11 cellular contexts compared by ENCODE assay signal in the genomic region with DNA sequence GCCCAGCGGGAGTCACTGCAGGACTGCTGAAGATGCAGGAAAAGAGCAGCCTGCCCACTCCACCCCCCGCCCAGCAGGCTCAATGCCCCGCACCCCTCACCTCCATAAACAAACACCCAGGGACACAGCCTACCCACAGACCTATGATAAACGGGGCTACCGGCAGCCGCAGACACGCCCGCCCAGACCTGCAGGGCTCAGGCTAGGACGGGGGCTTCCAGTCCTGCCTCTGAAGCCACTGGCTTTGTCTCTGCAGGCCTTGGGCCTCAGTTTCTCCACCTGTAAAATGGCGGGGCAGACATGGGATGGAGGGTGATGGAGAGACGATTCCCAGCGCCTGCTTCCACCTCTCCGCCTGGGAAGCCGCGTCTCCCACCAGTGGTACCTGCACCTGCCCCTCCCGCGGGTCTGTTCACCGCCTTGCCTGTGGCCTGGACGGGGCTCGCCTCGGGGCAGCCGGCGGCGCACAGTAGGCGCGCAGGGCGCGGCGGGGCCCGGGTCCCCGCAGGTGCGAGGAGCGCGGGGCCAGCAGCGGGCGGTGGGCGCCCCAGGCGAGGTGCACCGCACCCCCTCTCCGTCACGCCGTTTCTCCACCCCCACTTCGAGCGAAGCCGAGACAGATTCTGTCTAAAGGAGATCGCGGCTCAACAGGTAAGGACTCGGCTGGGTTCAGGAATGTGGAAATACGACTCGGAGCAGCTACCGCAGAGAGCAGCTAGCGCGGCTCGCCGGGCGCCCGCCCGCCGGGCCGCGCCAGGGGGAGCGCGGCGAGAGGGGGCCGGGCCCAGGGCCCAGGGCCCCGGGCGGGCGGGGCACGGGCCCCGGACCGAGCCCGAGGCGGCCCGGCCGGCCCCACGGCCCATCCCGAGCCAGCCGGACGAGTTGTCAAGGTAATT. TPM values are rescaled to one million over a fixed set of nuclear protein-coding genes. Genes with fewer than 3 reads are reported as not detected.
A peak's percentile ranks its signal among the peaks of the same experiment; 100 is the strongest.
DNase-seq lines count a peak whose midpoint lies in the region; ATAC-seq and TF ChIP-seq lines count a peak whose summit lies in the region.
"Had no signal": no experiment of that assay in that cellular context is flagged by ENCODE, and none has a peak within 500 bp of the region (broad histone marks: within the 10 kb centered on the region; RNA-seq: fewer than 3 reads in every experiment).

No MANE protein-coding gene starts in this region.

- H3K27me3 Mint-ChIP-seq in activated naive CD8-positive, alpha-beta T cell = peaks cover 21% of the 10 kb centered on the region
- peaks cover 53% of the 10 kb centered on the region for H3K27me3 Mint-ChIP-seq in activated naive CD8-positive, alpha-beta T cell treated with anti-CD3 and anti-CD28 coated beads for 36 hours
- H3K27me3 Mint-ChIP-seq in activated B cell treated with CpG ODN at 0.5 μM for 24 hours (peaks cover 36% of the 10 kb centered on the region), type B pancreatic cell (peaks cover 47% of the 10 kb centered on the region)

- POLR2A ChIA-PET in activated B cell treated with CpG ODN at 0.5 μM for 24 hours (lab: Charles Lee) = no interaction called here

- H3K27me3 ChIP-seq in testis = peaks cover 5% of the 10 kb centered on the region

- H3K4me3 Mint-ChIP-seq in activated naive CD8-positive, alpha-beta T cell = peak overlapping the region; percentile 52
- H3K4me3 Mint-ChIP-seq in activated naive CD8-positive, alpha-beta T cell treated with anti-CD3 and anti-CD28 coated beads for 36 hours = no peak overlapping the region
- H3K4me3 Mint-ChIP-seq in activated B cell treated with CpG ODN at 0.5 μM for 24 hours (peak overlapping the region; percentile 52), type B pancreatic cell (peak overlapping the region; percentile 83)
- H3K4me3 Mint-ChIP-seq: stimulated activated naive CD8-positive, alpha-beta T cell treated with anti-CD3 and anti-CD28 coated beads, Interleukin-15, Interleukin-2, amounts not matched to agents 100 ng/mL and 50 ng/mL, for 24 hours had no signal

- DNase-seq in activated naive CD8-positive, alpha-beta T cell treated with anti-CD3 and anti-CD28 coated beads for 36 hours = no peak
- DNase-seq in activated B cell treated with CpG ODN at 0.5 μM for 24 hours = no peak
- DNase-seq in type B pancreatic cell (ENCODE audit: extremely low spot score, unreplicated experiment) = no peak
- DNase-seq in testis = no peak
- no peak for DNase-seq in KBM-7
- DNase-seq: midbrain, NCI-H1092 had no signal

- H3K4me1 Mint-ChIP-seq in activated naive CD8-positive, alpha-beta T cell (ENCODE audit: low read depth) = peaks cover 13% of the 10 kb centered on the region
- peaks cover 2% of the 10 kb centered on the region for H3K4me1 Mint-ChIP-seq in activated naive CD8-positive, alpha-beta T cell treated with anti-CD3 and anti-CD28 coated beads for 36 hours
- H3K4me1 Mint-ChIP-seq in activated B cell treated with CpG ODN at 0.5 μM for 24 hours (peaks cover 31% of the 10 kb centered on the region), type B pancreatic cell (ENCODE audit: unreplicated experiment) (peaks cover 11% of the 10 kb centered on the region)

- no peak overlapping the region for H3K27ac Mint-ChIP-seq in activated naive CD8-positive, alpha-beta T cell
- no peak overlapping the region for H3K27ac Mint-ChIP-seq in activated naive CD8-positive, alpha-beta T cell treated with anti-CD3 and anti-CD28 coated beads for 36 hours
- no peak overlapping the region for H3K27ac Mint-ChIP-seq in activated B cell treated with CpG ODN at 0.5 μM for 24 hours
- peak overlapping the region; percentile 68 for H3K27ac Mint-ChIP-seq in type B pancreatic cell
- H3K27ac Mint-ChIP-seq: stimulated activated naive CD8-positive, alpha-beta T cell treated with anti-CD3 and anti-CD28 coated beads, Interleukin-15, Interleukin-2, amounts not matched to agents 100 ng/mL and 50 ng/mL, for 24 hours had no signal

- H3K4me3 ChIP-seq in iPS-18c (ENCODE audit: insufficient read depth, low read depth, low read length) = peak overlapping the region; percentile 15; the same call in 1 of the 2 replicates
- H3K4me3 ChIP-seq in testis = no peak overlapping the region

- peaks cover 17% of the 10 kb centered on the region for H3K4me1 ChIP-seq in testis

- intact Hi-C loops in activated B cell treated with CpG ODN at 0.5 μM for 24 hours (cut with micrococcal nuclease) (no loop called here), testis (cut with DNase I; ENCODE audit: low total_unique reads) (no loop called here)

- H3K9me3 ChIP-seq in iPS-18c (ENCODE audit: control insufficient read depth, insufficient read depth, low read length) (peaks cover 5% of the 10 kb centered on the region), testis (no peaks in the 10 kb centered on the region)

- ATAC-seq in activated B cell treated with CpG ODN at 0.5 μM for 24 hours (ENCODE audit: low read depth) = no peak
- no peak for ATAC-seq in HG03108 (IDR thresholded peaks at IDR 0.05; ENCODE audit: unreplicated experiment)

- H3K9me3 Mint-ChIP-seq in activated naive CD8-positive, alpha-beta T cell (ENCODE audit: low read depth) = no peaks in the 10 kb centered on the region
- H3K9me3 Mint-ChIP-seq in activated naive CD8-positive, alpha-beta T cell treated with anti-CD3 and anti-CD28 coated beads for 36 hours = no peaks in the 10 kb centered on the region
- H3K9me3 Mint-ChIP-seq in activated B cell treated with CpG ODN at 0.5 μM for 24 hours = no peaks in the 10 kb centered on the region
- no peaks in the 10 kb centered on the region for H3K9me3 Mint-ChIP-seq in type B pancreatic cell
- H3K9me3 Mint-ChIP-seq: stimulated activated naive CD8-positive, alpha-beta T cell treated with anti-CD3 and anti-CD28 coated beads, Interleukin-15, Interleukin-2, amounts not matched to agents 100 ng/mL and 50 ng/mL, for 24 hours had no signal

- no peak overlapping the region for H3K27ac ChIP-seq in testis

- H3K36me3 Mint-ChIP-seq in activated naive CD8-positive, alpha-beta T cell = no peaks in the 10 kb centered on the region
- H3K36me3 Mint-ChIP-seq in activated naive CD8-positive, alpha-beta T cell treated with anti-CD3 and anti-CD28 coated beads for 36 hours = no peaks in the 10 kb centered on the region
- H3K36me3 Mint-ChIP-seq in activated B cell treated with CpG ODN at 0.5 μM for 24 hours (ENCODE audit: low read depth) (no peaks in the 10 kb centered on the region), type B pancreatic cell (no peaks in the 10 kb centered on the region)

- H3K36me3 ChIP-seq in testis (ENCODE audit: low read depth, missing control alignments) = no peaks in the 10 kb centered on the region

- TF ChIP-seq CTCF in activated B cell treated with CpG ODN at 0.5 μM for 24 hours (IDR thresholded peaks at IDR 0.05) (no peak), type B pancreatic cell (conservative IDR thresholded peaks at IDR 0.05) (no peak), testis (IDR thresholded peaks at IDR 0.05) (no peak)

- WGBS in testis, 2 donors = 0 to 2% methylated on average over 6 to 61 of the region's 79 CpGs

- CTCF ChIA-PET in activated B cell treated with CpG ODN at 0.5 μM for 24 hours (lab: Charles Lee) = no interaction called here

- in situ Hi-C loops in KBM-7 (cut with MboI; ENCODE audit: low pct_unique_long_range_greater_than_20kb, low sequenced_read_pairs) = no loop called here

- TF ChIP-seq POLR2A in testis (IDR thresholded peaks at IDR 0.05) = no peak

RNA-seq across cellular contexts. Expression of gene WNT7B, which starts 1.4 kb away (rescaled TPM):
- total RNA-seq in activated naive CD8-positive, alpha-beta T cell treated with anti-CD3 and anti-CD28 coated beads for 36 hours = not detected
- not detected in 2 replicates for total RNA-seq in activated B cell treated with CpG ODN at 0.5 μM for 24 hours
- total RNA-seq in type B pancreatic cell (ENCODE audit: low replicate concordance) = 14.8 and 16.4 TPM in 2 replicates
- 1 to 10 TPM; 1.3 to 1.9 TPM for total RNA-seq in testis
- 0.65 TPM for polyA plus RNA-seq in testis (ENCODE audit: insufficient read depth, low read depth, low replicate concordance)
